1 cellular context compared by ENCODE assay signal in the genomic region with DNA sequence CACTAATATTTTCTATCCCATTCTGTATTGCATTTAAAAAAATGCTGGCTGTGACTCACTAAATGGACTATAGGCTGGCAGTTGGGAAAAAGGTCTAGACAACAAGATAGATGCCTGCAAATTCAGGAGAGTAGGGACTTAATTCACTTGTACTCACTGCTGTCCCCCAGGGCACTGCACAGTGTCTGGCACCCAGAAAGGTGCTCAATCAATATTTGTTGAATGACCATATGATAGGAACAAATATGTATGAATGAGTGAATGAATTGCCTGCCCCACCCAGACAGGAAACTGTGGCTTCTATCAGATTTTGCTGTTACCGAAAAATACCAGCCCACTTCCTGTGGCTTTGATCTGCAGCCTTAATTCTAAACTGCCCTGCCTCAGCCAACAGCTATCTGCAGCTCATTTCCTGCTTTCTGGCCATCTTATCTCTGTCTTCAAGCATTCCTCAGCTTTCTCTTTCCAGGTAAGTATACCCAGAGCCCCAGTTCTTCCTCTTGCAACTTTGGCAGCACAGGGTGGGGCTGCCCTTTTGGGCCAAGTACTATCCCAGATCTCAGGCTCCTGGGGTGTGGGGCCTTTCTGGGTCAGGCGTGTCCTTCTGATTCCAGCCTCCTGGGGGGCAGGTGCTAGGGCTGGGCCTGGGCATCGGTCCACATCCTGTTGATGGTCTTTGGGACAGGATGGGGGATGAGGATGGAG.
TF ChIP-seq lines count a peak whose summit lies in the region.

No MANE protein-coding gene starts in this region.

TF ChIP-seq in SK-N-SH treated with all-trans-retinoic acid at 6 μM for 48 hours, 23 proteins besides CTCF, POLR2A, EP300 and RAD21 (continued from another document):
- TF ChIP-seq POU6F1 (CRISPR knock-in tag; IDR thresholded peaks at IDR 0.05; ENCODE audit: borderline replicate concordance, low read depth) (no peak), ZNF565 (CRISPR knock-in tag; conservative IDR thresholded peaks at IDR 0.05; ENCODE audit: low read depth) (no peak), BACH2 (CRISPR knock-in tag; IDR thresholded peaks at IDR 0.05; ENCODE audit: borderline replicate concordance) (no peak), TSHZ2 (CRISPR knock-in tag; IDR thresholded peaks at IDR 0.05) (no peak), PPARA (CRISPR knock-in tag; IDR thresholded peaks at IDR 0.05; ENCODE audit: borderline replicate concordance) (no peak), TOX (CRISPR knock-in tag; IDR thresholded peaks at IDR 0.05; ENCODE audit: borderline replicate concordance) (no peak), ZFP30 (CRISPR knock-in tag; IDR thresholded peaks at IDR 0.05) (no peak), SNAI2 (CRISPR knock-in tag; IDR thresholded peaks at IDR 0.05) (no peak), RARB (CRISPR knock-in tag; IDR thresholded peaks at IDR 0.05) (no peak), TCF4 (CRISPR knock-in tag; IDR thresholded peaks at IDR 0.05; ENCODE audit: borderline replicate concordance) (no peak), ARNTL (CRISPR knock-in tag; IDR thresholded peaks at IDR 0.05; ENCODE audit: borderline replicate concordance, low read depth) (no peak)
- TF ChIP-seq, protein P1, sequence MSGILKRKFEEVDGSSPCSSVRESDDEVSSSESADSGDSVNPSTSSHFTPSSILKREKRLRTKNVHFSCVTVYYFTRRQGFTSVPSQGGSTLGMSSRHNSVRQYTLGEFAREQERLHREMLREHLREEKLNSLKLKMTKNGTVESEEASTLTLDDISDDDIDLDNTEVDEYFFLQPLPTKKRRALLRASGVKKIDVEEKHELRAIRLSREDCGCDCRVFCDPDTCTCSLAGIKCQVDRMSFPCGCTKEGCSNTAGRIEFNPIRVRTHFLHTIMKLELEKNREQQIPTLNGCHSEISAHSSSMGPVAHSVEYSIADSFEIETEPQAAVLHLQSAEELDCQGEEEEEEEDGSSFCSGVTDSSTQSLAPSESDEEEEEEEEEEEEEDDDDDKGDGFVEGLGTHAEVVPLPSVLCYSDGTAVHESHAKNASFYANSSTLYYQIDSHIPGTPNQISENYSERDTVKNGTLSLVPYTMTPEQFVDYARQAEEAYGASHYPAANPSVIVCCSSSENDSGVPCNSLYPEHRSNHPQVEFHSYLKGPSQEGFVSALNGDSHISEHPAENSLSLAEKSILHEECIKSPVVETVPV (CRISPR knock-in tag; IDR thresholded peaks at IDR 0.05): no peak
- TF ChIP-seq, protein P2, sequence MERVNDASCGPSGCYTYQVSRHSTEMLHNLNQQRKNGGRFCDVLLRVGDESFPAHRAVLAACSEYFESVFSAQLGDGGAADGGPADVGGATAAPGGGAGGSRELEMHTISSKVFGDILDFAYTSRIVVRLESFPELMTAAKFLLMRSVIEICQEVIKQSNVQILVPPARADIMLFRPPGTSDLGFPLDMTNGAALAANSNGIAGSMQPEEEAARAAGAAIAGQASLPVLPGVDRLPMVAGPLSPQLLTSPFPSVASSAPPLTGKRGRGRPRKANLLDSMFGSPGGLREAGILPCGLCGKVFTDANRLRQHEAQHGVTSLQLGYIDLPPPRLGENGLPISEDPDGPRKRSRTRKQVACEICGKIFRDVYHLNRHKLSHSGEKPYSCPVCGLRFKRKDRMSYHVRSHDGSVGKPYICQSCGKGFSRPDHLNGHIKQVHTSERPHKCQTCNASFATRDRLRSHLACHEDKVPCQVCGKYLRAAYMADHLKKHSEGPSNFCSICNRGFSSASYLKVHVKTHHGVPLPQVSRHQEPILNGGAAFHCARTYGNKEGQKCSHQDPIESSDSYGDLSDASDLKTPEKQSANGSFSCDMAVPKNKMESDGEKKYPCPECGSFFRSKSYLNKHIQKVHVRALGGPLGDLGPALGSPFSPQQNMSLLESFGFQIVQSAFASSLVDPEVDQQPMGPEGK (CRISPR knock-in tag; IDR thresholded peaks at IDR 0.05; ENCODE audit: borderline replicate concordance): no peak
